12 cellular contexts compared by ENCODE assay signal in genomic region chr19:1482361-1483066, GRCh38. TPM values are rescaled to one million over a fixed set of nuclear protein-coding genes. Genes with fewer than 3 reads are reported as not detected.
"Had no signal": no experiment of that assay in that cellular context is flagged by ENCODE, and none has a peak within 500 bp of the region (broad histone marks: within the 10 kb centered on the region; RNA-seq: fewer than 3 reads in every experiment).

No MANE protein-coding gene starts in this region.

- DNase-seq: activated CD4-positive, alpha-beta T cell treated with anti-CD3 and anti-CD28 coated beads, Interleukin-2, amount 50 U/mL, for 1 hour; activated naive CD4-positive, alpha-beta T cell treated with anti-CD3 and anti-CD28 coated beads for 36 hours; islet precursor cell; stimulated activated CD4-positive, alpha-beta T cell treated with anti-CD3 and anti-CD28 coated beads, Interleukin-2, amount 100 ng/mL, for 48 hours had no signal

- H3K36me3 ChIP-seq: neutrophil had no signal

- H3K9me3 ChIP-seq: neutrophil had no signal

- H3K27me3 ChIP-seq: neutrophil had no signal

- ATAC-seq: activated CD4-positive, CD25-positive, alpha-beta regulatory T cell treated with anti-CD3 and anti-CD28 coated beads, Interleukin-2, amount 50 U/mL, for 24 hours; esophagus mucosa; left lobe of liver; naive thymus-derived CD8-positive, alpha-beta T cell; stimulated activated memory B cell treated with anti-CD40 and anti-IgM and Interleukin-4, amounts not matched to agents 10 μg/mL and 1 μg/mL and 100 μg/mL, for 72 hours had no signal

- H3K27ac ChIP-seq: neutrophil had no signal

- FAIRE-seq: astrocyte, bronchial epithelial cell had no signal

RNA-seq across cellular contexts. Expression of gene APC2, which starts 32.6 kb away (rescaled TPM):
- polyA plus RNA-seq: naive thymus-derived CD8-positive, alpha-beta T cell had no signal
